In genomic region chr11:122659676-122660571, GRCh38 we compare ENCODE assay signal across 19 cellular contexts. TPM values are rescaled to one million over a fixed set of nuclear protein-coding genes. Genes with fewer than 3 reads are reported as not detected.
DNase-seq lines count a peak whose midpoint lies in the region; ATAC-seq and TF ChIP-seq lines count a peak whose summit lies in the region.
"Had no signal": no experiment of that assay in that cellular context is flagged by ENCODE, and none has a peak within 500 bp of the region (broad histone marks: within the 10 kb centered on the region; RNA-seq: fewer than 3 reads in every experiment).

No MANE protein-coding gene starts in this region.

- H3K79me2 ChIP-seq in osteoblast (ENCODE audit: insufficient read depth, low read length): peaks cover 85% of the 10 kb centered on the region

- no peaks in the 10 kb centered on the region for H3K36me3 Mint-ChIP-seq in T-cell

- no peaks in the 10 kb centered on the region for H3K27me3 ChIP-seq in osteoblast (ENCODE audit: insufficient read depth, low read length)
- H3K27me3 ChIP-seq: colonic mucosa, esophagus muscularis mucosa had no signal

- no peaks in the 10 kb centered on the region for H3K27me3 Mint-ChIP-seq in T-cell

- no peak for TF ChIP-seq CTCF in osteoblast (IDR thresholded peaks at IDR 0.05; ENCODE audit: extremely low read depth, low read depth, low read length)

- no peak overlapping the region for H3K27ac ChIP-seq in osteoblast (ENCODE audit: low read depth, low read length)
- H3K27ac ChIP-seq: 22Rv1, colonic mucosa, esophagus muscularis mucosa, neural progenitor cell had no signal

- H3K4me3 Mint-ChIP-seq in T-cell: peak overlapping the region in 1 of 3 donors; percentile 32
- H3K4me3 Mint-ChIP-seq: activated CD4-positive, alpha-beta T cell treated with anti-CD3 and anti-CD28 coated beads, Interleukin-2, amount 10 ng/mL, durations not matched to agents 24 days and 14 days had no signal

- peaks cover 25% of the 10 kb centered on the region for H3K4me1 ChIP-seq in osteoblast (ENCODE audit: insufficient read depth, low read length)
- H3K4me1 ChIP-seq: colonic mucosa had no signal

- CTCF ChIA-PET in T-cell (lab: Charles Lee): interaction anchor here in 1 of 2 donors (0.6 to 2.2 kb wide), 3 partner anchors 10 to 240 kb away, joined by 3 to 8 read pairs (median 3); no protein-coding TSS in a partner anchor

- peak overlapping the region; percentile 71 to 94 for H3K27ac Mint-ChIP-seq in T-cell
- H3K27ac Mint-ChIP-seq: activated CD4-positive, alpha-beta T cell treated with anti-CD3 and anti-CD28 coated beads, Interleukin-2, amount 10 ng/mL, durations not matched to agents 24 days and 14 days; neural progenitor cell had no signal

- H3K4me2 ChIP-seq in osteoblast (ENCODE audit: insufficient read depth, low read length): no peak overlapping the region
- H3K4me2 ChIP-seq: neural progenitor cell had no signal

- POLR2A ChIA-PET in T-cell (lab: Charles Lee): interaction anchor here in 1 of 2 donors (0.6 kb wide), 1 partner anchor 35 kb away, joined by 11 read pairs; no protein-coding TSS in a partner anchor

- DNase-seq in DMS79 treated with DMSO at 0.1 percent for 48 hours (lab: John Stamatoyannopoulos, UW): peak; percentile 13
- DNase-seq in DMS79 (lab: John Stamatoyannopoulos, UW): no peak
- peak; percentile 55 for DNase-seq in KBM-7
- no peak for DNase-seq in T-cell
- peak; percentile 34 for DNase-seq in pons (ENCODE audit: low spot score)
- no peak for DNase-seq in osteoblast (ENCODE audit: insufficient read length, low spot score, missing footprints)
- DNase-seq in NCI-H187 treated with DMSO at 0.1 percent for 48 hours (lab: John Stamatoyannopoulos, UW): no peak
- DNase-seq: activated CD4-positive, alpha-beta T cell treated with anti-CD3 and anti-CD28 coated beads, Interleukin-2, amount 10 ng/mL, durations not matched to agents 24 days and 14 days; amygdala; colonic mucosa; NCI-H1105; NCI-H345; small intestine; T-helper 2 cell had no signal

- H3K4me3 ChIP-seq in osteoblast (ENCODE audit: insufficient read depth, low read length): no peak overlapping the region
- H3K4me3 ChIP-seq: colonic mucosa, esophagus muscularis mucosa, lung, neural progenitor cell had no signal

- peaks cover 44% of the 10 kb centered on the region for H4K20me1 ChIP-seq in osteoblast (ENCODE audit: insufficient read depth, low read length)

- H3K9me3 ChIP-seq in osteoblast (ENCODE audit: low read depth, low read length): no peaks in the 10 kb centered on the region
- H3K9me3 ChIP-seq: colonic mucosa, esophagus muscularis mucosa had no signal

- in situ Hi-C loops in KBM-7 (cut with MboI; ENCODE audit: low pct_unique_long_range_greater_than_20kb, low sequenced_read_pairs): no loop called here

- ATAC-seq in T-cell (replicated peaks in 1 of 4) (no peak), GM18868 (IDR thresholded peaks at IDR 0.05; ENCODE audit: unreplicated experiment) (no peak)

- H3K4me1 Mint-ChIP-seq in T-cell: peaks cover 71 to 86% (median 84%) of the 10 kb centered on the region in 3 donors

- no peak overlapping the region for H2AFZ ChIP-seq in osteoblast (ENCODE audit: low read length)
- H2AFZ ChIP-seq: neural progenitor cell had no signal

- peaks cover 4% of the 10 kb centered on the region for H3K36me3 ChIP-seq in osteoblast (ENCODE audit: insufficient read depth, low read length)
- H3K36me3 ChIP-seq: colonic mucosa, esophagus muscularis mucosa, neural progenitor cell had no signal

- no peaks in the 10 kb centered on the region for H3K9me3 Mint-ChIP-seq in T-cell
- H3K9me3 Mint-ChIP-seq: activated CD4-positive, alpha-beta T cell treated with anti-CD3 and anti-CD28 coated beads, Interleukin-2, amount 10 ng/mL, durations not matched to agents 24 days and 14 days had no signal

RNA-seq across cellular contexts. Expression of gene UBASH3B, which starts 4.4 kb away (rescaled TPM):
- total RNA-seq in T-cell (10 to 100 TPM; 29.7 to 44.0 (median 36.8) TPM), osteoblast (9.1 and 21.4 TPM in 2 replicates)

Comparison
In these comparisons a context has a peak if more than half of its experiments do, and no peak if none do; other contexts are left out.
1. DNase-seq: peak in DMS79 treated with DMSO at 0.1 percent for 48 hours (single experiment), KBM-7 (single experiment) and pons (single experiment); none in DMS79 (single experiment), T-cell (0 of 34), osteoblast (single experiment) and NCI-H187 treated with DMSO at 0.1 percent for 48 hours (single experiment).